9 cellular contexts compared by ENCODE assay signal in genomic region chr19:17475541-17476115, GRCh38. TPM values are rescaled to one million over a fixed set of nuclear protein-coding genes. Genes with fewer than 3 reads are reported as not detected.
DNase-seq lines count a peak whose midpoint lies in the region; ATAC-seq, FAIRE-seq and TF ChIP-seq lines count a peak whose summit lies in the region.
"Had no signal": no experiment of that assay in that cellular context is flagged by ENCODE, and none has a peak within 500 bp of the region (broad histone marks: within the 10 kb centered on the region; RNA-seq: fewer than 3 reads in every experiment).

No MANE protein-coding gene starts in this region.

- dilution Hi-C loops in keratinocyte (cut with MboI; ENCODE audit: extremely low pct_ligation_motif_present, low sequenced_read_pairs) = no loop called here

- H3K9me3 Mint-ChIP-seq in brain = peaks cover 0 to 4% (median 0%) of the 10 kb centered on the region in 5 experiments
- no peaks in the 10 kb centered on the region for H3K9me3 Mint-ChIP-seq in activated CD4-positive, alpha-beta memory T cell treated with anti-CD3 and anti-CD28 coated beads, Interleukin-2, amount 10 ng/mL, durations not matched to agents 7 days and 5 days

- no peak overlapping the region for H3K4me3 ChIP-seq in keratinocyte (ENCODE audit: control insufficient read depth in 2 of 3, extremely low read depth in 1 of 3, insufficient read depth in 2 of 3, low read depth in 1 of 3, low read length in 3 of 3)

- H3K79me2 ChIP-seq in keratinocyte (ENCODE audit: control insufficient read depth, insufficient read depth, low read length) = peaks cover 20% of the 10 kb centered on the region

- peak overlapping the region in 4 of 5 experiments; percentile 22 to 82 (median 53) for H3K4me3 Mint-ChIP-seq in brain
- no peak overlapping the region for H3K4me3 Mint-ChIP-seq in activated CD4-positive, alpha-beta memory T cell treated with anti-CD3 and anti-CD28 coated beads, Interleukin-2, amount 10 ng/mL, durations not matched to agents 7 days and 5 days

- no peak for TF ChIP-seq CTCF in brain (conservative IDR thresholded peaks at IDR 0.05)
- no peak for TF ChIP-seq CTCF in keratinocyte (optimal IDR thresholded peaks at IDR 0.05 in 1 of 3, IDR thresholded peaks at IDR 0.05 in 1 of 3, conservative IDR thresholded peaks at IDR 0.05 in 1 of 3; ENCODE audit: extremely low read depth in 1 of 3, insufficient read depth in 2 of 3, low read length in 3 of 3)

- H3K9ac ChIP-seq in keratinocyte (ENCODE audit: control insufficient read depth, extremely low read depth, insufficient read depth, low read length) = peak overlapping the region; percentile 13

- no peaks in the 10 kb centered on the region for H3K9me1 ChIP-seq in keratinocyte (ENCODE audit: control insufficient read depth, extremely low read depth, insufficient read depth, low read length)

- no peaks in the 10 kb centered on the region for H4K20me1 ChIP-seq in keratinocyte (ENCODE audit: control insufficient read depth, extremely low read depth, insufficient read depth, low read length)

- no peaks in the 10 kb centered on the region for H3K9me3 ChIP-seq in keratinocyte (ENCODE audit: control insufficient read depth, low read depth, low read length)

- CTCF ChIA-PET in activated CD4-positive, alpha-beta memory T cell treated with anti-CD3 and anti-CD28 coated beads, Interleukin-2, amount 10 ng/mL, durations not matched to agents 7 days and 5 days (lab: Charles Lee) = interaction anchor here (0.6 to 1.0 kb wide), 2 partner anchors 20 to 59 kb away, joined by 3 read pairs; no protein-coding TSS in a partner anchor

- peaks cover 18% of the 10 kb centered on the region for H3K36me3 Mint-ChIP-seq in brain
- no peaks in the 10 kb centered on the region for H3K36me3 Mint-ChIP-seq in activated CD4-positive, alpha-beta memory T cell treated with anti-CD3 and anti-CD28 coated beads, Interleukin-2, amount 10 ng/mL, durations not matched to agents 7 days and 5 days (ENCODE audit: low read depth)

- H3K27me3 ChIP-seq in keratinocyte (ENCODE audit: control insufficient read depth, extremely low read depth, insufficient read depth, low read length) = no peaks in the 10 kb centered on the region

- peak overlapping the region; percentile 74 for H3K4me2 ChIP-seq in keratinocyte (ENCODE audit: control insufficient read depth, extremely low read depth, insufficient read depth, low read depth, low read length)

- peak overlapping the region; percentile 49 for H3K27ac ChIP-seq in keratinocyte (ENCODE audit: control insufficient read depth, insufficient read depth, low read length)

- POLR2A ChIA-PET in activated CD4-positive, alpha-beta memory T cell treated with anti-CD3 and anti-CD28 coated beads, Interleukin-2, amount 10 ng/mL, durations not matched to agents 7 days and 5 days (lab: Charles Lee) = no interaction called here

- no peaks in the 10 kb centered on the region for H3K36me3 ChIP-seq in keratinocyte (ENCODE audit: control insufficient read depth in 2 of 2, extremely low read depth in 1 of 2, insufficient read depth in 2 of 2, low read length in 2 of 2)

- peak overlapping the region; percentile 57 to 97 (median 88) for H3K27ac Mint-ChIP-seq in brain
- H3K27ac Mint-ChIP-seq in activated CD4-positive, alpha-beta memory T cell treated with anti-CD3 and anti-CD28 coated beads, Interleukin-2, amount 10 ng/mL, durations not matched to agents 7 days and 5 days = no peak overlapping the region

- ATAC-seq in GM21528 (IDR thresholded peaks at IDR 0.05; ENCODE audit: low FRiP score, unreplicated experiment) = no peak
- no peak for ATAC-seq in HG03095 (IDR thresholded peaks at IDR 0.05; ENCODE audit: unreplicated experiment)

- H3K27me3 Mint-ChIP-seq in brain = peaks cover 3% of the 10 kb centered on the region
- H3K27me3 Mint-ChIP-seq in activated CD4-positive, alpha-beta memory T cell treated with anti-CD3 and anti-CD28 coated beads, Interleukin-2, amount 10 ng/mL, durations not matched to agents 7 days and 5 days = peaks cover 4% of the 10 kb centered on the region

- peak overlapping the region; percentile 73 for H2AFZ ChIP-seq in keratinocyte (ENCODE audit: control insufficient read depth, low read length)

- peak; percentile 97 for FAIRE-seq in keratinocyte (lab: Jason Lieb, UNC)

- H3K4me1 ChIP-seq in keratinocyte (ENCODE audit: control insufficient read depth, extremely low read depth, insufficient read depth, low read length) = peaks cover 24% of the 10 kb centered on the region

- DNase-seq in HuH-7 (ENCODE audit: low spot score) (peak; percentile 42), keratinocyte (ENCODE audit: low read depth, low spot score) (no peak), superior temporal gyrus (ENCODE audit: extremely low spot score) (peak; percentile 96)
- DNase-seq in activated CD4-positive, alpha-beta memory T cell treated with anti-CD3 and anti-CD28 coated beads, Interleukin-2, amount 10 ng/mL, durations not matched to agents 7 days and 5 days = no peak
- DNase-seq in stimulated activated CD4-positive, alpha-beta T cell treated with anti-CD3 and anti-CD28 coated beads, Interleukin-4, amount 100 ng/mL, for 1 hour = no peak
- DNase-seq: erythroblast had no signal

- H3K4me1 Mint-ChIP-seq in brain = peaks cover 48% of the 10 kb centered on the region
- H3K4me1 Mint-ChIP-seq in activated CD4-positive, alpha-beta memory T cell treated with anti-CD3 and anti-CD28 coated beads, Interleukin-2, amount 10 ng/mL, durations not matched to agents 7 days and 5 days = peaks cover 17% of the 10 kb centered on the region

RNA-seq across cellular contexts. Expression of gene SLC27A1, which starts 5.3 kb away (rescaled TPM):
- 20.4 TPM for polyA plus RNA-seq in brain (ENCODE audit: insufficient read depth, low read depth, low replicate concordance)
- polyA plus RNA-seq in keratinocyte = 8.4 to 12.6 TPM (median 11.7 TPM) in 3 replicates
- polyA plus RNA-seq in keratinocyte (2011; ENCODE audit: low read depth) = 2.0 TPM
- 4.7 and 8.4 TPM in 2 replicates for polyA plus RNA-seq in keratinocyte (2011; cell fraction: cytosol; rRNA removed)
- polyA plus RNA-seq in keratinocyte (2011; cell fraction: nucleus; rRNA removed) = 28.1 and 38.7 TPM in 2 replicates
- polyA plus RNA-seq in keratinocyte (2012; ENCODE audit: low replicate concordance) = 6.2 and 16.0 TPM in 2 replicates
- 7.9 to 23.1 TPM (median 12.0 TPM) in 3 replicates for polyA minus RNA-seq in keratinocyte
- polyA minus RNA-seq in keratinocyte (2011; cell fraction: cytosol; rRNA and poly(A)+ RNA removed) = 31.8 TPM
- 23.7 and 24.8 TPM in 2 replicates for polyA minus RNA-seq in keratinocyte (2011; cell fraction: nucleus; rRNA and poly(A)+ RNA removed)
- total RNA-seq in activated CD4-positive, alpha-beta memory T cell treated with anti-CD3 and anti-CD28 coated beads, Interleukin-2, amount 10 ng/mL, durations not matched to agents 7 days and 5 days = 1 to 10 TPM; 3.6 to 4.1 TPM

RNA-seq across cellular contexts. Expression of gene NXNL1, which starts 14.9 kb away (rescaled TPM):
- polyA plus RNA-seq in brain (ENCODE audit: insufficient read depth, low read depth, low replicate concordance) (not detected), keratinocyte (not detected in 3 replicates)
- not detected for polyA plus RNA-seq in keratinocyte (2011; ENCODE audit: low read depth)
- not detected in 2 replicates for polyA plus RNA-seq in keratinocyte (2011; cell fraction: cytosol; rRNA removed)
- polyA plus RNA-seq in keratinocyte (2011; cell fraction: nucleus; rRNA removed) = not detected in 2 replicates
- not detected in 2 replicates for polyA plus RNA-seq in keratinocyte (2012; ENCODE audit: low replicate concordance)
- not detected in 3 replicates for polyA minus RNA-seq in keratinocyte
- polyA minus RNA-seq in keratinocyte (2011; cell fraction: cytosol; rRNA and poly(A)+ RNA removed) = not detected
- not detected in 2 replicates for polyA minus RNA-seq in keratinocyte (2011; cell fraction: nucleus; rRNA and poly(A)+ RNA removed)
- total RNA-seq in activated CD4-positive, alpha-beta memory T cell treated with anti-CD3 and anti-CD28 coated beads, Interleukin-2, amount 10 ng/mL, durations not matched to agents 7 days and 5 days = not detected

RNA-seq across cellular contexts. Expression of gene TMEM221, which starts 27.2 kb away (rescaled TPM):
- polyA plus RNA-seq in brain (ENCODE audit: insufficient read depth, low read depth, low replicate concordance) (1.3 TPM), keratinocyte (0.04 to 0.08 TPM (median 0.06 TPM) in 3 replicates)
- not detected for polyA plus RNA-seq in keratinocyte (2011; ENCODE audit: low read depth)
- polyA plus RNA-seq in keratinocyte (2011; cell fraction: cytosol; rRNA removed) = 0.04 and 0.09 TPM in 2 replicates
- 0.16 and 0.27 TPM in 2 replicates for polyA plus RNA-seq in keratinocyte (2011; cell fraction: nucleus; rRNA removed)
- 0.10 and 0.25 TPM in 2 replicates for polyA plus RNA-seq in keratinocyte (2012; ENCODE audit: low replicate concordance)
- 0.16 TPM in 1 of 3 replicates, not detected in the others for polyA minus RNA-seq in keratinocyte
- polyA minus RNA-seq in keratinocyte (2011; cell fraction: cytosol; rRNA and poly(A)+ RNA removed) = not detected
- not detected in 2 replicates for polyA minus RNA-seq in keratinocyte (2011; cell fraction: nucleus; rRNA and poly(A)+ RNA removed)
- total RNA-seq in activated CD4-positive, alpha-beta memory T cell treated with anti-CD3 and anti-CD28 coated beads, Interleukin-2, amount 10 ng/mL, durations not matched to agents 7 days and 5 days = not detected

RNA-seq across cellular contexts. Expression of gene PGLS, which starts 35.8 kb away (rescaled TPM):
- polyA plus RNA-seq in brain (ENCODE audit: insufficient read depth, low read depth, low replicate concordance) (95.7 TPM), keratinocyte (30.2 to 71.5 TPM (median 33.8 TPM) in 3 replicates)
- polyA plus RNA-seq in keratinocyte (2011; ENCODE audit: low read depth) = 20.0 TPM
- polyA plus RNA-seq in keratinocyte (2011; cell fraction: cytosol; rRNA removed) = 38.8 and 91.8 TPM in 2 replicates
- 27.2 and 39.9 TPM in 2 replicates for polyA plus RNA-seq in keratinocyte (2011; cell fraction: nucleus; rRNA removed)
- polyA plus RNA-seq in keratinocyte (2012; ENCODE audit: low replicate concordance) = 66.1 and 69.7 TPM in 2 replicates
- polyA minus RNA-seq in keratinocyte = 35.5 to 82.7 TPM (median 71.2 TPM) in 3 replicates
- 129 TPM for polyA minus RNA-seq in keratinocyte (2011; cell fraction: cytosol; rRNA and poly(A)+ RNA removed)
- polyA minus RNA-seq in keratinocyte (2011; cell fraction: nucleus; rRNA and poly(A)+ RNA removed) = 16.9 and 18.0 TPM in 2 replicates
- total RNA-seq in activated CD4-positive, alpha-beta memory T cell treated with anti-CD3 and anti-CD28 coated beads, Interleukin-2, amount 10 ng/mL, durations not matched to agents 7 days and 5 days = 10 to 100 TPM; 65.0 to 65.9 TPM

RNA-seq across cellular contexts. Expression of gene MVB12A, which starts 55.8 kb away (rescaled TPM):
- polyA plus RNA-seq in brain (ENCODE audit: insufficient read depth, low read depth, low replicate concordance) (64.9 TPM), keratinocyte (23.3 to 36.6 TPM (median 33.0 TPM) in 3 replicates)
- polyA plus RNA-seq in keratinocyte (2011; ENCODE audit: low read depth) = 9.5 TPM
- 17.9 and 36.2 TPM in 2 replicates for polyA plus RNA-seq in keratinocyte (2011; cell fraction: cytosol; rRNA removed)
- 21.8 and 31.9 TPM in 2 replicates for polyA plus RNA-seq in keratinocyte (2011; cell fraction: nucleus; rRNA removed)
- 26.7 and 44.0 TPM in 2 replicates for polyA plus RNA-seq in keratinocyte (2012; ENCODE audit: low replicate concordance)
- polyA minus RNA-seq in keratinocyte = 10.8 to 34.4 TPM (median 16.2 TPM) in 3 replicates
- polyA minus RNA-seq in keratinocyte (2011; cell fraction: cytosol; rRNA and poly(A)+ RNA removed) = 29.9 TPM
- polyA minus RNA-seq in keratinocyte (2011; cell fraction: nucleus; rRNA and poly(A)+ RNA removed) = 8.5 and 10.2 TPM in 2 replicates
- total RNA-seq in activated CD4-positive, alpha-beta memory T cell treated with anti-CD3 and anti-CD28 coated beads, Interleukin-2, amount 10 ng/mL, durations not matched to agents 7 days and 5 days = 10 to 100 TPM; 44.5 to 45.3 TPM

Comparison
In these comparisons a context has a peak if more than half of its experiments do, and no peak if none do; other contexts are left out.
1. DNase-seq: peak in HuH-7 (single experiment) and superior temporal gyrus (single experiment); none in keratinocyte (single experiment), activated CD4-positive, alpha-beta memory T cell treated with anti-CD3 and anti-CD28 coated beads, Interleukin-2, amount 10 ng/mL, durations not matched to agents 7 days and 5 days (single experiment) and stimulated activated CD4-positive, alpha-beta T cell treated with anti-CD3 and anti-CD28 coated beads, Interleukin-4, amount 100 ng/mL, for 1 hour (single experiment).